ENCODE assay signal across 1 cellular context in genomic region chr7:137462074-137462715, GRCh38.
TF ChIP-seq lines count a peak whose summit lies in the region.

No MANE protein-coding gene starts in this region.

TF ChIP-seq in HepG2, 621 proteins besides CTCF, POLR2A, EP300 and RAD21 (continued from another document):
- TF ChIP-seq GRHL1 (CRISPR knock-in tag; conservative IDR thresholded peaks at IDR 0.05) = no peak
- no peak for TF ChIP-seq ZNF343 (CRISPR knock-in tag; IDR thresholded peaks at IDR 0.05)
- TF ChIP-seq ZNF605 (CRISPR knock-in tag; IDR thresholded peaks at IDR 0.05) = no peak
- no peak for TF ChIP-seq ZBTB39 (CRISPR knock-in tag; IDR thresholded peaks at IDR 0.05)
- no peak for TF ChIP-seq ZBTB49 (CRISPR knock-in tag; IDR thresholded peaks at IDR 0.05; ENCODE audit: borderline replicate concordance)
